ENCODE assay signal across 1 cellular context in the genomic region with DNA sequence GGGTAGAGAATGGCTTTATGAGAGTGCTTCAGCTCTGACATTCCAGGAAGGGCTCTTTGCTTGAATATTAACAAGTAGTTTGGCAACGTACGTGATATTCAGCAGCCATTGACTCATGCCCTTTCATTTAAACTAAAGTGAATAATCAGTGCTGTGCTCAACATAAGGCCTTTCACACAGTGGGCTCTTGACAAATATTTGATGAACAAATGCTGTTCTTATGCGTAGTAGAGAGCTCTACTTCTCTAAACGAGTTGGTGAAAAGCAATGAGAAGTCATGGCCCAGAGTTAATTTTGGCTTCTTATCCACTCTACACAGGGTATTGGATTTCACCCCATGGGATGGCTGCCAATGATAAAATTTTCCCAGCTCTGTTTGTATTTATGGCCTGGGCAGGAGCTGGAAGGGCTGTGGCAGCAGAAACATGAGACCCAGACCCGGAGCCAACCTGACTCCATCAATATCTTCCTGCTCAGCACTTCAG.
A peak's percentile ranks its signal among the peaks of the same experiment; 100 is the strongest.
TF ChIP-seq lines count a peak whose summit lies in the region.

No MANE protein-coding gene starts in this region.

TF ChIP-seq in liver, 16 proteins besides CTCF, POLR2A, EP300 and RAD21 (continued from another document):
- peak; percentile 45 for TF ChIP-seq REST (IDR thresholded peaks at IDR 0.05)
- no peak for TF ChIP-seq GABPA (IDR thresholded peaks at IDR 0.05 in 1 of 2, conservative IDR thresholded peaks at IDR 0.05 in 1 of 2)
- TF ChIP-seq, protein P1, sequence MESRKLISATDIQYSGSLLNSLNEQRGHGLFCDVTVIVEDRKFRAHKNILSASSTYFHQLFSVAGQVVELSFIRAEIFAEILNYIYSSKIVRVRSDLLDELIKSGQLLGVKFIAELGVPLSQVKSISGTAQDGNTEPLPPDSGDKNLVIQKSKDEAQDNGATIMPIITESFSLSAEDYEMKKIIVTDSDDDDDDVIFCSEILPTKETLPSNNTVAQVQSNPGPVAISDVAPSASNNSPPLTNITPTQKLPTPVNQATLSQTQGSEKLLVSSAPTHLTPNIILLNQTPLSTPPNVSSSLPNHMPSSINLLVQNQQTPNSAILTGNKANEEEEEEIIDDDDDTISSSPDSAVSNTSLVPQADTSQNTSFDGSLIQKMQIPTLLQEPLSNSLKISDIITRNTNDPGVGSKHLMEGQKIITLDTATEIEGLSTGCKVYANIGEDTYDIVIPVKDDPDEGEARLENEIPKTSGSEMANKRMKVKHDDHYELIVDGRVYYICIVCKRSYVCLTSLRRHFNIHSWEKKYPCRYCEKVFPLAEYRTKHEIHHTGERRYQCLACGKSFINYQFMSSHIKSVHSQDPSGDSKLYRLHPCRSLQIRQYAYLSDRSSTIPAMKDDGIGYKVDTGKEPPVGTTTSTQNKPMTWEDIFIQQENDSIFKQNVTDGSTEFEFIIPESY (IDR thresholded peaks at IDR 0.05), result peak; percentile 41
- TF ChIP-seq HNF4G (IDR thresholded peaks at IDR 0.05), result peak; percentile 22
- peak; percentile 88 for TF ChIP-seq YY1 (IDR thresholded peaks at IDR 0.05)
- peak; percentile 26 to 59 for TF ChIP-seq RXRA (IDR thresholded peaks at IDR 0.05)
- TF ChIP-seq HNF4A (conservative IDR thresholded peaks at IDR 0.05), result peak; percentile 72 to 76
- TF ChIP-seq, protein P2, sequence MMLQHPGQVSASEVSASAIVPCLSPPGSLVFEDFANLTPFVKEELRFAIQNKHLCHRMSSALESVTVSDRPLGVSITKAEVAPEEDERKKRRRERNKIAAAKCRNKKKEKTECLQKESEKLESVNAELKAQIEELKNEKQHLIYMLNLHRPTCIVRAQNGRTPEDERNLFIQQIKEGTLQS (IDR thresholded peaks at IDR 0.05), result no peak
- peak in 1 of 2 donors; percentile 40 for TF ChIP-seq JUND (IDR thresholded peaks at IDR 0.05)
- no peak for TF ChIP-seq EGR1 (IDR thresholded peaks at IDR 0.05; ENCODE audit: low read depth in 2 of 2)
- peak; percentile 76 for TF ChIP-seq SP1 (IDR thresholded peaks at IDR 0.05)
TF ChIP-seq in liver: peak in this region for 9.
